8 cellular contexts compared by ENCODE assay signal in genomic region chr7:44638611-44639557, GRCh38.
A peak's percentile ranks its signal among the peaks of the same experiment; 100 is the strongest.
DNase-seq lines count a peak whose midpoint lies in the region; ATAC-seq and TF ChIP-seq lines count a peak whose summit lies in the region.

No MANE protein-coding gene starts in this region.

- no peak overlapping the region for H3K4me3 ChIP-seq in KMS-11 (IDR thresholded peaks at IDR 0.05; ENCODE audit: insufficient read depth, low read depth, low read length)

- H2AFZ ChIP-seq in KMS-11 (ENCODE audit: low read depth): no peak overlapping the region; the same call in 1 of the 2 replicates

- H3K79me2 ChIP-seq in KMS-11 (ENCODE audit: insufficient read depth, low read depth): peaks cover 8% of the 10 kb centered on the region; the same call in 1 of the 2 replicates

- peak overlapping the region; percentile 33; the same call in 1 of the 2 replicates for H3K9ac ChIP-seq in KMS-11

- peak overlapping the region; percentile 96 for H3K27ac Mint-ChIP-seq in memory B cell

- H3K36me3 Mint-ChIP-seq in memory B cell: no peaks in the 10 kb centered on the region

- H3K4me1 ChIP-seq in KMS-11 (ENCODE audit: low read depth, poor library complexity, severe bottlenecking): peaks cover 74% of the 10 kb centered on the region

- H3K27me3 Mint-ChIP-seq in memory B cell: no peaks in the 10 kb centered on the region

- no peaks in the 10 kb centered on the region for H3K9me3 Mint-ChIP-seq in memory B cell

- peaks cover 49% of the 10 kb centered on the region for H3K4me1 Mint-ChIP-seq in memory B cell

- H3K36me3 ChIP-seq in KMS-11 (ENCODE audit: insufficient read depth): no peaks in the 10 kb centered on the region

- H3K27ac ChIP-seq in KMS-11 (peak overlapping the region; percentile 67), cingulate gyrus (ENCODE audit: low read depth, low read length) (peak overlapping the region; percentile 57)

- no peaks in the 10 kb centered on the region for H3K27me3 ChIP-seq in KMS-11 (ENCODE audit: insufficient read depth, low read depth)

- peak overlapping the region; percentile 75 for H3K4me3 Mint-ChIP-seq in memory B cell

- peak overlapping the region; percentile 99 for H3K4me2 ChIP-seq in KMS-11

- DNase-seq in GDM1 (lab: John Stamatoyannopoulos, UW) (peak; percentile 79), memory B cell (ENCODE audit: low spot score in 2 of 2) (peak; percentile 28 to 66), NCI-H774 (lab: John Stamatoyannopoulos, UW) (no peak)
- DNase-seq in activated CD4-positive, CD25-positive, alpha-beta regulatory T cell (lab: John Stamatoyannopoulos, UW): peak; percentile 49 to 75 (median 64)
- DNase-seq in stimulated activated CD8-positive, alpha-beta memory T cell treated with anti-CD3 and anti-CD28 coated beads, Interleukin-4, amount 100 ng/mL, for 48 hours: peak; percentile 87

- ATAC-seq in GM21723 (IDR thresholded peaks at IDR 0.05; ENCODE audit: unreplicated experiment) (peak; percentile 70), memory B cell (ENCODE audit: low read depth) (peak; percentile 87)

- no peaks in the 10 kb centered on the region for H4K20me1 ChIP-seq in KMS-11 (ENCODE audit: insufficient read depth)

- no peak for TF ChIP-seq CTCF in KMS-11 (conservative IDR thresholded peaks at IDR 0.05; ENCODE audit: low read depth, low read length)
